ENCODE assay signal across 18 cellular contexts in genomic region chr15:90619939-90620338, GRCh38.
A peak's percentile ranks its signal among the peaks of the same experiment; 100 is the strongest.
DNase-seq lines count a peak whose midpoint lies in the region; ATAC-seq and TF ChIP-seq lines count a peak whose summit lies in the region.
"Had no signal": no experiment of that assay in that cellular context is flagged by ENCODE, and none has a peak within 500 bp of the region (broad histone marks: within the 10 kb centered on the region; RNA-seq: fewer than 3 reads in every experiment).

No MANE protein-coding gene starts in this region.

- POLR2A ChIA-PET in activated CD4-positive, alpha-beta T cell treated with anti-CD3 and anti-CD28 coated beads for 36 hours (lab: Charles Lee), result no interaction called here
- POLR2A ChIA-PET in activated B cell treated with CpG ODN at 0.5 μM for 24 hours (lab: Charles Lee), result interaction anchor here (0.6 kb wide), 1 partner anchor 106 kb away, joined by 4 read pairs; no protein-coding TSS in a partner anchor

- no peaks in the 10 kb centered on the region for H3K27me3 Mint-ChIP-seq in activated CD4-positive, alpha-beta T cell treated with anti-CD3 and anti-CD28 coated beads for 36 hours
- H3K27me3 Mint-ChIP-seq in activated B cell treated with CpG ODN at 0.5 μM for 24 hours (no peaks in the 10 kb centered on the region), naive B cell (no peaks in the 10 kb centered on the region)

- peak; percentile 47 for ATAC-seq in activated CD4-positive, alpha-beta T cell treated with anti-CD3 and anti-CD28 coated beads for 36 hours
- ATAC-seq in activated B cell treated with CpG ODN at 0.5 μM for 24 hours (ENCODE audit: low read depth) (no peak), naive B cell (ENCODE audit: low read depth in 2 of 2) (peak; percentile 51), GM21515 (IDR thresholded peaks at IDR 0.05; ENCODE audit: unreplicated experiment) (no peak)

- H3K4me3 ChIP-seq in GM06990 (replicated peaks; ENCODE audit: low read depth, low read length), result no peak overlapping the region
- H3K4me3 ChIP-seq: lower lobe of right lung, testis had no signal

- no peaks in the 10 kb centered on the region for H3K27me3 ChIP-seq in GM06990 (replicated peaks; ENCODE audit: control insufficient read depth, insufficient read depth, low read length)
- H3K27me3 ChIP-seq: brain microvascular endothelial cell, testis had no signal

- peak overlapping the region; percentile 81 for H3K27ac Mint-ChIP-seq in activated CD4-positive, alpha-beta T cell treated with anti-CD3 and anti-CD28 coated beads for 36 hours
- H3K27ac Mint-ChIP-seq in activated B cell treated with CpG ODN at 0.5 μM for 24 hours (peak overlapping the region; percentile 88), naive B cell (peak overlapping the region in 5 of 6 donors; percentile 44 to 94 (median 65))

- intact Hi-C loops in activated CD4-positive, alpha-beta T cell treated with anti-CD3 and anti-CD28 coated beads for 36 hours (cut with DNase I, micrococcal nuclease), result loop anchor here in 1 of 2 experiments (5.0 kb wide), 2 partner anchors 88 to 298 kb away; no protein-coding TSS in a partner anchor
- intact Hi-C loops in activated B cell treated with CpG ODN at 0.5 μM for 24 hours (cut with micrococcal nuclease), result loop anchor here (10.0 kb wide), 1 partner anchor 195 kb away; no protein-coding TSS in a partner anchor

- peaks cover 5% of the 10 kb centered on the region for H3K36me3 ChIP-seq in GM06990 (ENCODE audit: control insufficient read depth, insufficient read depth, low read length)

- no peak for TF ChIP-seq CTCF in GM06990 (IDR thresholded peaks at IDR 0.05; ENCODE audit: insufficient read depth, low read length, poor library complexity, severe bottlenecking)
- no peak for TF ChIP-seq CTCF in activated B cell treated with CpG ODN at 0.5 μM for 24 hours (IDR thresholded peaks at IDR 0.05)
- no peak for TF ChIP-seq CTCF in GM13977 (IDR thresholded peaks at IDR 0.05; ENCODE audit: extremely low read depth, insufficient read depth, missing control alignments)

- peaks cover 26% of the 10 kb centered on the region for H3K36me3 Mint-ChIP-seq in activated CD4-positive, alpha-beta T cell treated with anti-CD3 and anti-CD28 coated beads for 36 hours (ENCODE audit: low read depth)
- H3K36me3 Mint-ChIP-seq in activated B cell treated with CpG ODN at 0.5 μM for 24 hours (ENCODE audit: low read depth), result peaks cover 34% of the 10 kb centered on the region
- H3K36me3 Mint-ChIP-seq in naive B cell, result peaks cover 13 to 23% of the 10 kb centered on the region in 2 donors

- peak overlapping the region; percentile 28 for H3K4me3 Mint-ChIP-seq in activated CD4-positive, alpha-beta T cell treated with anti-CD3 and anti-CD28 coated beads for 36 hours
- H3K4me3 Mint-ChIP-seq in activated B cell treated with CpG ODN at 0.5 μM for 24 hours (peak overlapping the region; percentile 51), naive B cell (peak overlapping the region in 6 of 8 donors; percentile 13 to 82 (median 46))
- H3K4me3 Mint-ChIP-seq: neural crest cell had no signal

- in situ Hi-C loops in GM13977 (cut with MboI; ENCODE audit: low pct_unique_long_range_greater_than_20kb, low sequenced_read_pairs, unreplicated experiment), result loop anchor here (10.0 kb wide), 1 partner anchor 295 kb away; no protein-coding TSS in a partner anchor

- CTCF ChIA-PET in activated CD4-positive, alpha-beta T cell treated with anti-CD3 and anti-CD28 coated beads for 36 hours (lab: Charles Lee), result interaction anchor here (0.9 to 2.5 kb wide), 7 partner anchors 12 to 326 kb away, joined by 3 to 9 read pairs (median 4); no protein-coding TSS in a partner anchor
- CTCF ChIA-PET in activated B cell treated with CpG ODN at 0.5 μM for 24 hours (lab: Charles Lee), result interaction anchor here (1.7 kb wide), 1 partner anchor 257 kb away, joined by 4 read pairs; no protein-coding TSS in a partner anchor

- H3K9me3 Mint-ChIP-seq in activated CD4-positive, alpha-beta T cell treated with anti-CD3 and anti-CD28 coated beads for 36 hours (ENCODE audit: low read depth), result no peaks in the 10 kb centered on the region
- H3K9me3 Mint-ChIP-seq in activated B cell treated with CpG ODN at 0.5 μM for 24 hours (no peaks in the 10 kb centered on the region), naive B cell (no peaks in the 10 kb centered on the region)
- H3K9me3 Mint-ChIP-seq: neural crest cell had no signal

- peaks cover 36% of the 10 kb centered on the region for H3K4me1 Mint-ChIP-seq in activated CD4-positive, alpha-beta T cell treated with anti-CD3 and anti-CD28 coated beads for 36 hours
- H3K4me1 Mint-ChIP-seq in activated B cell treated with CpG ODN at 0.5 μM for 24 hours, result peaks cover 16% of the 10 kb centered on the region
- H3K4me1 Mint-ChIP-seq in naive B cell, result peaks cover 19 to 30% (median 26%) of the 10 kb centered on the region in 3 donors

- peak; percentile 28 for DNase-seq in activated CD4-positive, alpha-beta T cell treated with anti-CD3 and anti-CD28 coated beads for 36 hours
- no peak for DNase-seq in activated CD4-positive, alpha-beta T cell treated with anti-CD3 and anti-CD28 coated beads, Interleukin-2, amount 50 U/mL, for 4 hours
- DNase-seq in GM06990 (ENCODE audit: extremely low read depth, insufficient read length) (peak; percentile 13), activated B cell treated with CpG ODN at 0.5 μM for 24 hours (no peak), naive B cell (no peak), activated gamma-delta T cell treated with Interleukin-2 at 50 U/mL for 16 hours (no peak), GM13977 (ENCODE audit: low spot score) (no peak)
- DNase-seq: brain microvascular endothelial cell, dermis blood vessel endothelial cell, glutamatergic neuron, HCEC 1CT, NCI-H1092, NCI-H774, RPMI8226, testis had no signal

Comparison
In these comparisons a context has a peak if more than half of its experiments do, and no peak if none do; other contexts are left out.
1. DNase-seq: peak in activated CD4-positive, alpha-beta T cell treated with anti-CD3 and anti-CD28 coated beads for 36 hours (single experiment) and GM06990 (single experiment); none in activated CD4-positive, alpha-beta T cell treated with anti-CD3 and anti-CD28 coated beads, Interleukin-2, amount 50 U/mL, for 4 hours (0 of 2), activated B cell treated with CpG ODN at 0.5 μM for 24 hours (single experiment), naive B cell (single experiment), activated gamma-delta T cell treated with Interleukin-2 at 50 U/mL for 16 hours (single experiment) and GM13977 (single experiment).
2. ATAC-seq: peak in activated CD4-positive, alpha-beta T cell treated with anti-CD3 and anti-CD28 coated beads for 36 hours (single experiment) and naive B cell (2 of 2); none in activated B cell treated with CpG ODN at 0.5 μM for 24 hours (single experiment) and GM21515 (single experiment).
3. Peak in every context shown above with its lines, with median percentiles within 50 percentile points of each other: H3K27ac Mint-ChIP-seq and H3K4me3 Mint-ChIP-seq.